12 cellular contexts compared by ENCODE assay signal in the genomic region with DNA sequence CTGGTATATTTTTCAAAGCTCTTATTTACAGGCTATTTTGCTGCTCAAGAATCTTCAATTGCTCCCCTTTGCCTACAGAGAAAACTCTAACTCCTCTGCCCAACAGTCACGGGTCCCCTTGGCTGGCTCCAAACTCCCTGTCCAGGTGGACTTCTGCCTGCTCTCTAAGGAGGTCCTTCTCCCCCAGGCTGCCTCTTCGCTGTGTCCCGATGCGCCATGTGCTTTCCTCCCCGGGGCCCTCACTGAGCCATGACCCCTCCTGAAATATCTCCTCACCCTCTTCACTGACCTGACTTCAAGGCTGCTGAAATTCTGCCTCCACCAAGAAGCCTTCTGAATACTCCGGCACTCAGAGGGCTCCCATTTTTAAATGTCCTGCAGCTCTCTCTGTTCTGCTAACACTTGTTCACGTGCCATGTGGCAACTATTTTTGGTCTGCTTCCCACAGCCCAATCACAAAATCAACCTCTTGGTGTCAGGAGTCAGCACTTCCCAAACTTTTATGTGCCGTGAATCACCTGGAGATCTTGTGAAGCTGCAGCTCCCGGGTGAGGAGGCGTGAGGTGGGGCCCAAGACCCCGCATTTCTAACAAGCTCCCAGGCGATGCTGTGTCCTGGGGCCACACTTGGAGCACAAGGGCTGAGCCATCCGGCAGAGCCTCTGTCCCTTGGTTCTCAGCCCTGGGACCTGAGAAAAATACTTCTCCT.
"Had no signal": no experiment of that assay in that cellular context is flagged by ENCODE, and none has a peak within 500 bp of the region (broad histone marks: within the 10 kb centered on the region; RNA-seq: fewer than 3 reads in every experiment).

No MANE protein-coding gene starts in this region.

- H3K4me1 Mint-ChIP-seq: activated CD4-positive, alpha-beta memory T cell treated with anti-CD3 and anti-CD28 coated beads, Interleukin-2, amount 10 ng/mL, durations not matched to agents 7 days and 5 days; naive B cell; stimulated activated memory B cell treated with anti-CD40 and anti-IgM and Interleukin-4, amounts not matched to agents 10 μg/mL and 1 μg/mL and 100 μg/mL, for 72 hours; T-cell had no signal

- H3K4me3 Mint-ChIP-seq: activated CD4-positive, alpha-beta memory T cell treated with anti-CD3 and anti-CD28 coated beads, Interleukin-2, amount 10 ng/mL, durations not matched to agents 7 days and 5 days; activated naive CD8-positive, alpha-beta T cell; activated T-cell treated with anti-CD3 and anti-CD28 coated beads, Interleukin-2, amount 50 U/mL, for 72 hours; naive B cell; neural progenitor cell; stimulated activated memory B cell treated with anti-CD40 and anti-IgM and Interleukin-4, amounts not matched to agents 10 μg/mL and 1 μg/mL and 100 μg/mL, for 72 hours; T-cell had no signal

- H3K9me3 Mint-ChIP-seq: activated CD4-positive, alpha-beta memory T cell treated with anti-CD3 and anti-CD28 coated beads, Interleukin-2, amount 10 ng/mL, durations not matched to agents 7 days and 5 days; activated T-cell treated with anti-CD3 and anti-CD28 coated beads, Interleukin-2, amount 50 U/mL, for 72 hours; neural progenitor cell; stimulated activated memory B cell treated with anti-CD40 and anti-IgM and Interleukin-4, amounts not matched to agents 10 μg/mL and 1 μg/mL and 100 μg/mL, for 72 hours; T-cell had no signal

- H3K36me3 ChIP-seq: neural progenitor cell, ovary, transverse colon had no signal

- H3K9me3 ChIP-seq: ovary, SK-N-SH, transverse colon had no signal

- H3K27me3 ChIP-seq: neural progenitor cell, ovary, transverse colon had no signal

- H3K4me3 ChIP-seq: dorsolateral prefrontal cortex, neural progenitor cell, ovary, transverse colon had no signal

- H2AFZ ChIP-seq: neural progenitor cell had no signal

- H3K9me2 ChIP-seq: SK-N-SH had no signal

- H3K27ac Mint-ChIP-seq: activated CD4-positive, alpha-beta memory T cell treated with anti-CD3 and anti-CD28 coated beads, Interleukin-2, amount 10 ng/mL, durations not matched to agents 7 days and 5 days; activated naive CD8-positive, alpha-beta T cell; activated T-cell treated with anti-CD3 and anti-CD28 coated beads, Interleukin-2, amount 50 U/mL, for 72 hours; naive B cell; neural progenitor cell; stimulated activated memory B cell treated with anti-CD40 and anti-IgM and Interleukin-4, amounts not matched to agents 10 μg/mL and 1 μg/mL and 100 μg/mL, for 72 hours; T-cell had no signal

- DNase-seq: activated gamma-delta T cell, naive B cell, ovary had no signal

- H3K4me2 ChIP-seq: neural progenitor cell, SK-N-SH had no signal

- H3K27ac ChIP-seq: neural progenitor cell, ovary, transverse colon had no signal

- H3K36me3 Mint-ChIP-seq: activated naive CD8-positive, alpha-beta T cell; naive B cell; neural progenitor cell; stimulated activated memory B cell treated with anti-CD40 and anti-IgM and Interleukin-4, amounts not matched to agents 10 μg/mL and 1 μg/mL and 100 μg/mL, for 72 hours; T-cell had no signal

- H3K4me1 ChIP-seq: neural progenitor cell, transverse colon had no signal
